18 cellular contexts compared by ENCODE assay signal in the genomic region with DNA sequence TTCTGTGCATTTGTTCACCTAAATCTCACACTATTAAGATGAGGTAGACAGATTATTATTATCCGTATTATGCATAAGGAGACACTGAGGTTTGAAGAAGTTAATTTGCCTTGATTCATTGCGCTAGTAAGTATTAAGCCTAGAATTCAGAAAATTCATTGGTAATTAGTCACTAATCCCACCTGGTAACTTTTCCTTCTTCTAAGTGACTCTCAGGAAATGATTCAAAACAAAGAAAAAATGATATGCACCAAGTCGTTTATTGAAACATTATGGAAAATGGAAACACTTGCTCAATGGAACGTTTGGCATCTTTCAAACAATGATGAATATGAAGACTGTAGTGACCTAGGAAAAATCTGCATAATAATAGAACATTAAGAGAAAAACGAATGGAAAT. TPM values are rescaled to one million over a fixed set of nuclear protein-coding genes. Genes with fewer than 3 reads are reported as not detected.
DNase-seq lines count a peak whose midpoint lies in the region; ATAC-seq, FAIRE-seq and TF ChIP-seq lines count a peak whose summit lies in the region.
"Had no signal": no experiment of that assay in that cellular context is flagged by ENCODE, and none has a peak within 500 bp of the region (broad histone marks: within the 10 kb centered on the region; RNA-seq: fewer than 3 reads in every experiment).

No MANE protein-coding gene starts in this region.

- H3K9me3 Mint-ChIP-seq in astrocyte (ENCODE audit: unreplicated experiment) (peaks cover 8% of the 10 kb centered on the region), HFFc6 (no peaks in the 10 kb centered on the region)
- H3K9me3 Mint-ChIP-seq: CD8-positive, alpha-beta T cell had no signal

- H3K79me2 ChIP-seq in astrocyte (ENCODE audit: insufficient read depth, low read length) = no peaks in the 10 kb centered on the region

- H3K27ac ChIP-seq in astrocyte (ENCODE audit: low read depth, low read length) (no peak overlapping the region), foreskin keratinocyte (no peak overlapping the region)

- H3K4me1 ChIP-seq in astrocyte (ENCODE audit: insufficient read depth, low read length) (no peaks in the 10 kb centered on the region), foreskin keratinocyte (peaks cover 9% of the 10 kb centered on the region)
- H3K4me1 ChIP-seq: Caco-2 had no signal

- FAIRE-seq in astrocyte (lab: Jason Lieb, UNC) = no peak
- FAIRE-seq: GM12878, GM18507 had no signal

- H3K4me1 Mint-ChIP-seq in astrocyte (ENCODE audit: low read depth, unreplicated experiment) = peaks cover 4% of the 10 kb centered on the region
- peaks cover 8% of the 10 kb centered on the region for H3K4me1 Mint-ChIP-seq in HFFc6 (ENCODE audit: low read depth)
- H3K4me1 Mint-ChIP-seq: CD14-positive monocyte had no signal

- H3K36me3 ChIP-seq in astrocyte (ENCODE audit: insufficient read depth, low read length) = no peaks in the 10 kb centered on the region

- ATAC-seq in foreskin keratinocyte (peak; percentile 32), HG02571 (IDR thresholded peaks at IDR 0.05; ENCODE audit: unreplicated experiment) (no peak)
- ATAC-seq: CD8-positive, alpha-beta T cell; GM12878; HCT116 had no signal

- H3K27me3 ChIP-seq in astrocyte (ENCODE audit: insufficient read depth, low read length) = peaks cover 24% of the 10 kb centered on the region
- H3K27me3 ChIP-seq in foreskin keratinocyte = peaks cover 35% of the 10 kb centered on the region

- peak overlapping the region; percentile 8 for H3K4me2 ChIP-seq in astrocyte (ENCODE audit: low read length)

- H2AFZ ChIP-seq in astrocyte (ENCODE audit: low read depth, low read length) = no peak overlapping the region

- no peaks in the 10 kb centered on the region for H3K36me3 Mint-ChIP-seq in astrocyte (ENCODE audit: low read depth, unreplicated experiment)
- H3K36me3 Mint-ChIP-seq in HFFc6 (ENCODE audit: low read depth) = no peaks in the 10 kb centered on the region
- H3K36me3 Mint-ChIP-seq: CD14-positive monocyte; CD8-positive, alpha-beta T cell; IgD-negative memory B cell had no signal

- H3K4me3 ChIP-seq in astrocyte (ENCODE audit: insufficient read depth, low read depth, low read length) = no peak overlapping the region
- H3K4me3 ChIP-seq: GM12878 had no signal

- no peak for TF ChIP-seq CTCF in astrocyte (IDR thresholded peaks at IDR 0.05; ENCODE audit: insufficient read depth, low read depth, low read length)
- TF ChIP-seq CTCF in foreskin keratinocyte (conservative IDR thresholded peaks at IDR 0.05) = no peak
- no peak for TF ChIP-seq CTCF in HFFc6 (IDR thresholded peaks at IDR 0.05)

- H3K27me3 Mint-ChIP-seq in astrocyte (ENCODE audit: low read depth, unreplicated experiment) (peaks cover 40% of the 10 kb centered on the region), HFFc6 (ENCODE audit: insufficient read depth) (peaks cover 20% of the 10 kb centered on the region)

- no peak overlapping the region for H3K9ac ChIP-seq in astrocyte (ENCODE audit: low read length)

- H3K27ac Mint-ChIP-seq in astrocyte (ENCODE audit: unreplicated experiment) (no peak overlapping the region), HFFc6 (no peak overlapping the region)
- H3K27ac Mint-ChIP-seq: CD14-positive monocyte; CD8-positive, alpha-beta T cell; IgD-negative memory B cell had no signal

- H3K4me3 Mint-ChIP-seq in astrocyte (ENCODE audit: unreplicated experiment) (no peak overlapping the region), HFFc6 (no peak overlapping the region)
- H3K4me3 Mint-ChIP-seq: CD8-positive, alpha-beta T cell; IgD-negative memory B cell had no signal

- H3K9me3 ChIP-seq in astrocyte (ENCODE audit: insufficient read depth, low read depth, low read length) = no peaks in the 10 kb centered on the region
- H3K9me3 ChIP-seq: Caco-2 had no signal

- DNase-seq in HS-5 (ENCODE audit: low read depth) = peak; percentile 10
- DNase-seq in astrocyte (ENCODE audit: low read depth) = no peak
- DNase-seq in foreskin keratinocyte = peak in 1 of 2 donors; percentile 47
- no peak for DNase-seq in HFFc6
- DNase-seq in NCI-H2107 treated with DMSO at 0.1 percent for 48 hours (lab: John Stamatoyannopoulos, UW; ENCODE audit: unreplicated experiment) = no peak
- DNase-seq: Caco-2; CD8-positive, alpha-beta T cell; DMS53 had no signal

- no peaks in the 10 kb centered on the region for H4K20me1 ChIP-seq in astrocyte (ENCODE audit: insufficient read depth, low read length)

RNA-seq across cellular contexts. Expression of a gene that starts 15.2 kb away (rescaled TPM):
- 0.07 TPM in 1 of 2 replicates, not detected in the other for total RNA-seq in astrocyte
- not detected in 2 replicates for total RNA-seq in foreskin keratinocyte
- polyA plus RNA-seq in foreskin keratinocyte = not detected in 2 replicates
- total RNA-seq in HFFc6 (2021; fragmentation: NEBNext Ultra II Directional; extraction: Animal tissue kit (Norgen Biotek cat#: 25700)) = not detected
- total RNA-seq: A673; Caco-2; CD8-positive, alpha-beta T cell; GM12878; H4; HT-29 had no signal
- polyA plus RNA-seq: BJ, CD14-positive monocyte, IgD-negative memory B cell had no signal
